ENCODE assay signal across 8 cellular contexts in genomic region chr16:67528870-67529638, GRCh38. TPM values are rescaled to one million over a fixed set of nuclear protein-coding genes. Genes with fewer than 3 reads are reported as not detected.
DNase-seq lines count a peak whose midpoint lies in the region; ATAC-seq and TF ChIP-seq lines count a peak whose summit lies in the region.

No MANE protein-coding gene starts in this region.

- H3K4me1 ChIP-seq in BE2C: 0 out of 2 replicates have a peak, but pooled peaks cover 3% of the 10 kb centered on the region
- peaks cover 54% of the 10 kb centered on the region for H3K4me1 ChIP-seq in lower lobe of right lung
- H3K4me1 ChIP-seq in thymus (ENCODE audit: control insufficient read depth, insufficient read depth, low read length): peaks cover 30% of the 10 kb centered on the region

- no peaks in the 10 kb centered on the region for H3K9me3 ChIP-seq in BE2C
- no peaks in the 10 kb centered on the region for H3K9me3 ChIP-seq in lower lobe of right lung
- no peaks in the 10 kb centered on the region for H3K9me3 ChIP-seq in thymus (ENCODE audit: control insufficient read depth)

- H3K4me3 ChIP-seq in BE2C (ENCODE audit: low read depth, low read length) (peak overlapping the region; percentile 90), coronary artery (peak overlapping the region; percentile 88), lower lobe of right lung (peak overlapping the region; percentile 76), thymus (ENCODE audit: low read length) (peak overlapping the region; percentile 62)

- TF ChIP-seq CTCF in BE2C (IDR thresholded peaks at IDR 0.05; ENCODE audit: low read depth, low read length): no peak
- TF ChIP-seq CTCF in coronary artery (IDR thresholded peaks at IDR 0.05): no peak
- no peak for TF ChIP-seq CTCF in lower lobe of right lung (IDR thresholded peaks at IDR 0.05)

- in situ Hi-C loops in SK-MEL-5 (cut with HindIII; ENCODE audit: low pct_unique_long_range_greater_than_20kb, low sequenced_read_pairs): no loop called here

- intact Hi-C loops in lower lobe of right lung (cut with DNase I): no loop called here

- ATAC-seq in GM21825 (IDR thresholded peaks at IDR 0.05; ENCODE audit: unreplicated experiment) (peak; percentile 14), lower lobe of right lung (peak; percentile 45 to 52), GM19455 (IDR thresholded peaks at IDR 0.05; ENCODE audit: unreplicated experiment) (no peak)

- H3K27ac ChIP-seq in coronary artery (peak overlapping the region; percentile 94), lower lobe of right lung (peak overlapping the region; percentile 93), thymus (ENCODE audit: low read depth) (peak overlapping the region; percentile 60)

- H3K36me3 ChIP-seq in BE2C: no peaks in the 10 kb centered on the region
- H3K36me3 ChIP-seq in lower lobe of right lung: no peaks in the 10 kb centered on the region
- no peaks in the 10 kb centered on the region for H3K36me3 ChIP-seq in thymus (ENCODE audit: control insufficient read depth, insufficient read depth)

- WGBS in thymus: 2% methylated on average over 66 of the region's 66 CpGs

- H3K27me3 ChIP-seq in BE2C (no peaks in the 10 kb centered on the region), lower lobe of right lung (ENCODE audit: low read depth) (no peaks in the 10 kb centered on the region), thymus (ENCODE audit: control insufficient read depth, insufficient read depth) (peaks cover 26% of the 10 kb centered on the region)

- DNase-seq in BE2C (peak; percentile 73), SK-MEL-5 (ENCODE audit: low read depth, low spot score) (peak; percentile 28), coronary artery (ENCODE audit: low spot score) (peak; percentile 75), lower lobe of right lung (peak; percentile 70), NCI-H1930 (lab: John Stamatoyannopoulos, UW) (no peak)

RNA-seq across cellular contexts. Expression of gene RIPOR1, which starts 0.4 kb away (rescaled TPM):
- polyA plus RNA-seq in BE2C (2012; ENCODE audit: insufficient read depth, insufficient read length, low read depth): 68.5 TPM
- 3.6 and 9.4 TPM in 2 replicates for total RNA-seq in SK-MEL-5 (2014; rRNA removed; shearing (Covaris generic))
- polyA plus RNA-seq in SK-MEL-5 (2015; cell fraction: cytosol; rRNA removed): 20.5 and 26.5 TPM in 2 replicates
- polyA plus RNA-seq in SK-MEL-5 (2015; cell fraction: nucleus; rRNA removed): 39.2 and 54.5 TPM in 2 replicates
- total RNA-seq in lower lobe of right lung: 112 TPM
- 25.4 TPM for polyA plus RNA-seq in thymus

RNA-seq across cellular contexts. Expression of gene CTCF, which starts 33.3 kb away (rescaled TPM):
- 76.9 TPM for polyA plus RNA-seq in BE2C (2012; ENCODE audit: insufficient read depth, insufficient read length, low read depth)
- total RNA-seq in SK-MEL-5 (2014; rRNA removed; shearing (Covaris generic)): 25.9 and 26.4 TPM in 2 replicates
- 31.7 and 39.3 TPM in 2 replicates for polyA plus RNA-seq in SK-MEL-5 (2015; cell fraction: cytosol; rRNA removed)
- 16.9 and 20.4 TPM in 2 replicates for polyA plus RNA-seq in SK-MEL-5 (2015; cell fraction: nucleus; rRNA removed)
- 36.2 TPM for total RNA-seq in lower lobe of right lung
- polyA plus RNA-seq in thymus: 44.5 TPM

RNA-seq across cellular contexts. Expression of gene AGRP, which starts 45.7 kb away (rescaled TPM):
- polyA plus RNA-seq in BE2C (2012; ENCODE audit: insufficient read depth, insufficient read length, low read depth): 2.0 TPM
- not detected in 2 replicates for total RNA-seq in SK-MEL-5 (2014; rRNA removed; shearing (Covaris generic))
- not detected in 2 replicates for polyA plus RNA-seq in SK-MEL-5 (2015; cell fraction: cytosol; rRNA removed)
- polyA plus RNA-seq in SK-MEL-5 (2015; cell fraction: nucleus; rRNA removed): not detected in 2 replicates
- total RNA-seq in lower lobe of right lung: 8.5 TPM
- 0.87 TPM for polyA plus RNA-seq in thymus

RNA-seq across cellular contexts. Expression of gene ATP6V0D1, which starts 48.1 kb away (rescaled TPM):
- polyA plus RNA-seq in BE2C (2012; ENCODE audit: insufficient read depth, insufficient read length, low read depth): 180 TPM
- 145 and 151 TPM in 2 replicates for total RNA-seq in SK-MEL-5 (2014; rRNA removed; shearing (Covaris generic))
- polyA plus RNA-seq in SK-MEL-5 (2015; cell fraction: cytosol; rRNA removed): 147 and 153 TPM in 2 replicates
- 61.5 and 79.6 TPM in 2 replicates for polyA plus RNA-seq in SK-MEL-5 (2015; cell fraction: nucleus; rRNA removed)
- total RNA-seq in lower lobe of right lung: 175 TPM
- 44.8 TPM for polyA plus RNA-seq in thymus

Comparison
In these comparisons a context has a peak if more than half of its experiments do, and no peak if none do; other contexts are left out.
1. DNase-seq: peak in BE2C (single experiment), SK-MEL-5 (single experiment), coronary artery (single experiment) and lower lobe of right lung (single experiment); none in NCI-H1930 (0 of 2).
2. RNA of gene RIPOR1, which starts 0.4 kb away (total RNA-seq): 112 TPM in lower lobe of right lung (single experiment); 3.6 to 9.4 TPM in SK-MEL-5; every median in the first group is over 10 times any median in the second.
3. Peak in every context shown above with its lines, with median percentiles within 50 percentile points of each other: H3K4me3 ChIP-seq and H3K27ac ChIP-seq.